20 cellular contexts compared by ENCODE assay signal in the genomic region with DNA sequence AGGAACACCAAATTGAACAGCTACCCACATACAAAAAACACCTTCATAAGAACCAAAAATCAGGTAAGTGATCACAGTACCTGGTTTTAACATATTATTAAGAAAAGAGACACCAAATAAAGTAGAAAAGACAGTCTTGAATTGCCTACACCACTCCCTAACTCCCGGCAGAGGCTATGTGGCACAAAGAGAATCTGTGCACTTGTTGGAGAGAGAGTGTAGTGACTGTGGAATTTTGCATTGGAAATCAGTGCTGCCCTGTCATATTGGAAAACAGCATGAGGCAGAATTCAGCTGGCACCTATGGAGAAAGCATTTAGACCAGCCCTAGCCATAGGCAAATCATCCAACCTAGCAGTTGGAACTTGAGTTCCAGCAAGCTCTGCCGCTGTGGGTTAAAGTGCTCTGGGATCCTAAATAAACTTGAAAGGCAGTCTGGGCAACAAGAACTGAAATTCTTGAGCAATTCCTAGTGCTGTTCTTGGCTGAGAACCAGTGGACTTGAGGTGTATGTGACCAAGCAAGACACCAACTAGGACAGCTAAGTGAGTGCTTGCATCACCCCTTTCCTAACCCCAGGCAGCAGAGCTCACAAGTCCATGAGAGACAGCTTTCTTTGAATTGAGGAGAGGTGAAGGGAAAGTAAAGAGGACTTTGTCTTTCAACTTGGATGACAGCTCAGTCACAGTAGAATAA.
DNase-seq lines count a peak whose midpoint lies in the region; ATAC-seq and TF ChIP-seq lines count a peak whose summit lies in the region.
"Had no signal": no experiment of that assay in that cellular context is flagged by ENCODE, and none has a peak within 500 bp of the region (broad histone marks: within the 10 kb centered on the region; RNA-seq: fewer than 3 reads in every experiment).

No MANE protein-coding gene starts in this region.

- CTCF ChIA-PET in MCF 10A (lab: Yijun Ruan, JAX), result interaction anchor here (1.0 kb wide), 1 partner anchor 295 kb away, joined by 3 read pairs; no protein-coding TSS in a partner anchor
- CTCF ChIA-PET in activated CD4-positive, alpha-beta memory T cell treated with anti-CD3 and anti-CD28 coated beads, Interleukin-2, amount 10 ng/mL, durations not matched to agents 7 days and 5 days (lab: Charles Lee), result no interaction called here

- BruUV-seq in MCF 10A (replicated peaks; lab: Mats Ljungman, UMichigan), result no TSS peak

- H3K4me1 Mint-ChIP-seq in MCF 10A (ENCODE audit: insufficient read depth, unreplicated experiment), result peaks cover 14% of the 10 kb centered on the region
- H3K4me1 Mint-ChIP-seq in activated CD4-positive, alpha-beta memory T cell treated with anti-CD3 and anti-CD28 coated beads, Interleukin-2, amount 10 ng/mL, durations not matched to agents 7 days and 5 days, result no peaks in the 10 kb centered on the region
- H3K4me1 Mint-ChIP-seq: activated naive CD8-positive, alpha-beta T cell treated with anti-CD3 and anti-CD28 coated beads, Interleukin-2, amount 10 ng/mL, durations not matched to agents 7 days and 5 days; CD4-positive, CD25-positive, alpha-beta regulatory T cell; GM23338; mesothelial cell of epicardium; stimulated activated memory B cell treated with anti-CD40 and anti-IgM and Interleukin-4, amounts not matched to agents 10 μg/mL and 1 μg/mL and 100 μg/mL, for 72 hours had no signal

- POLR2A ChIA-PET in MCF 10A (lab: Yijun Ruan, JAX), result interaction anchor here (0.6 to 1.3 kb wide), 4 partner anchors 12 to 983 kb away, joined by 3 to 7 read pairs (median 4); no protein-coding TSS in a partner anchor
- POLR2A ChIA-PET in activated CD4-positive, alpha-beta memory T cell treated with anti-CD3 and anti-CD28 coated beads, Interleukin-2, amount 10 ng/mL, durations not matched to agents 7 days and 5 days (lab: Charles Lee), result no interaction called here

- H3K36me3 ChIP-seq in breast epithelium (no peaks in the 10 kb centered on the region), tibial artery (no peaks in the 10 kb centered on the region)
- H3K36me3 ChIP-seq: tibial nerve had no signal

- no peak overlapping the region for H3K27ac ChIP-seq in breast epithelium
- peak overlapping the region; percentile 49 to 69 for H3K27ac ChIP-seq in tibial artery
- H3K27ac ChIP-seq: foreskin keratinocyte, tibial nerve had no signal

- no peak for TF ChIP-seq POLR2A in breast epithelium (IDR thresholded peaks at IDR 0.05)

- no peak for ATAC-seq in HG02798 (IDR thresholded peaks at IDR 0.05; ENCODE audit: poor library complexity, unreplicated experiment)
- no peak for ATAC-seq in GM18909 (IDR thresholded peaks at IDR 0.05; ENCODE audit: poor library complexity, unreplicated experiment)
- ATAC-seq: effector memory CD8-positive, alpha-beta T cell; foreskin keratinocyte; GM23338; stimulated activated memory B cell treated with anti-CD40 and anti-IgM and Interleukin-4, amounts not matched to agents 10 μg/mL and 1 μg/mL and 100 μg/mL, for 72 hours had no signal

- TF ChIP-seq CTCF in MCF 10A (IDR thresholded peaks at IDR 0.05; ENCODE audit: unreplicated experiment), result no peak
- no peak for TF ChIP-seq CTCF in breast epithelium (IDR thresholded peaks at IDR 0.05)
- TF ChIP-seq CTCF in astrocyte of the spinal cord (IDR thresholded peaks at IDR 0.05; ENCODE audit: low read depth, low read length), result no peak
- no peak for TF ChIP-seq CTCF in tibial artery (IDR thresholded peaks at IDR 0.05)

- peaks cover 0 to 11% of the 10 kb centered on the region in 2 donors for H3K9me3 ChIP-seq in breast epithelium
- no peaks in the 10 kb centered on the region for H3K9me3 ChIP-seq in tibial artery

- intact Hi-C loops in MCF 10A (cut with micrococcal nuclease) (no loop called here), breast epithelium (cut with DNase I; ENCODE audit: low total_unique reads) (no loop called here), tibial artery (cut with DNase I; ENCODE audit: low total_unique reads) (no loop called here)

- H3K27me3 ChIP-seq in breast epithelium, result no peaks in the 10 kb centered on the region
- no peaks in the 10 kb centered on the region for H3K27me3 ChIP-seq in tibial artery
- H3K27me3 ChIP-seq: foreskin keratinocyte, tibial nerve had no signal

- H3K4me3 Mint-ChIP-seq in MCF 10A (ENCODE audit: unreplicated experiment), result no peak overlapping the region
- H3K4me3 Mint-ChIP-seq in activated CD4-positive, alpha-beta memory T cell treated with anti-CD3 and anti-CD28 coated beads, Interleukin-2, amount 10 ng/mL, durations not matched to agents 7 days and 5 days, result no peak overlapping the region
- H3K4me3 Mint-ChIP-seq: activated naive CD8-positive, alpha-beta T cell treated with anti-CD3 and anti-CD28 coated beads, Interleukin-2, amount 10 ng/mL, durations not matched to agents 7 days and 5 days; effector memory CD8-positive, alpha-beta T cell; GM23338; mesothelial cell of epicardium; stimulated activated memory B cell treated with anti-CD40 and anti-IgM and Interleukin-4, amounts not matched to agents 10 μg/mL and 1 μg/mL and 100 μg/mL, for 72 hours had no signal

- H3K27me3 Mint-ChIP-seq in MCF 10A (ENCODE audit: insufficient read depth, unreplicated experiment), result no peaks in the 10 kb centered on the region
- H3K27me3 Mint-ChIP-seq in activated CD4-positive, alpha-beta memory T cell treated with anti-CD3 and anti-CD28 coated beads, Interleukin-2, amount 10 ng/mL, durations not matched to agents 7 days and 5 days, result no peaks in the 10 kb centered on the region
- H3K27me3 Mint-ChIP-seq: activated naive CD8-positive, alpha-beta T cell treated with anti-CD3 and anti-CD28 coated beads, Interleukin-2, amount 10 ng/mL, durations not matched to agents 7 days and 5 days; CD4-positive, CD25-positive, alpha-beta regulatory T cell; effector memory CD8-positive, alpha-beta T cell; stimulated activated memory B cell treated with anti-CD40 and anti-IgM and Interleukin-4, amounts not matched to agents 10 μg/mL and 1 μg/mL and 100 μg/mL, for 72 hours had no signal

- H3K27ac Mint-ChIP-seq in MCF 10A (ENCODE audit: low read depth, unreplicated experiment), result peak overlapping the region; percentile 2
- H3K27ac Mint-ChIP-seq in activated CD4-positive, alpha-beta memory T cell treated with anti-CD3 and anti-CD28 coated beads, Interleukin-2, amount 10 ng/mL, durations not matched to agents 7 days and 5 days, result no peak overlapping the region
- H3K27ac Mint-ChIP-seq: activated naive CD8-positive, alpha-beta T cell treated with anti-CD3 and anti-CD28 coated beads, Interleukin-2, amount 10 ng/mL, durations not matched to agents 7 days and 5 days; CD4-positive, CD25-positive, alpha-beta regulatory T cell; effector memory CD8-positive, alpha-beta T cell; GM23338; mesothelial cell of epicardium; stimulated activated memory B cell treated with anti-CD40 and anti-IgM and Interleukin-4, amounts not matched to agents 10 μg/mL and 1 μg/mL and 100 μg/mL, for 72 hours had no signal

- no peaks in the 10 kb centered on the region for H3K36me3 Mint-ChIP-seq in MCF 10A (ENCODE audit: insufficient read depth, unreplicated experiment)
- no peaks in the 10 kb centered on the region for H3K36me3 Mint-ChIP-seq in activated CD4-positive, alpha-beta memory T cell treated with anti-CD3 and anti-CD28 coated beads, Interleukin-2, amount 10 ng/mL, durations not matched to agents 7 days and 5 days (ENCODE audit: low read depth)
- H3K36me3 Mint-ChIP-seq: activated naive CD8-positive, alpha-beta T cell treated with anti-CD3 and anti-CD28 coated beads, Interleukin-2, amount 10 ng/mL, durations not matched to agents 7 days and 5 days; CD4-positive, CD25-positive, alpha-beta regulatory T cell; mesothelial cell of epicardium had no signal

- H3K4me1 ChIP-seq in breast epithelium (no peaks in the 10 kb centered on the region), tibial artery (peaks cover 8 to 23% (median 13%) of the 10 kb centered on the region in 4 donors)
- H3K4me1 ChIP-seq: foreskin keratinocyte had no signal

- in situ Hi-C loops in astrocyte of the spinal cord (cut with HindIII; ENCODE audit: low sequenced_read_pairs), result no loop called here

- peak; percentile 89 for DNase-seq in MCF 10A (ENCODE audit: unreplicated experiment)
- DNase-seq in breast epithelium (ENCODE audit: low spot score in 2 of 2), result no peak
- DNase-seq in astrocyte of the spinal cord (ENCODE audit: low read depth, low spot score), result peak; percentile 7
- DNase-seq in kidney tubule cell (ENCODE audit: low spot score), result peak; percentile 9
- DNase-seq in tibial artery, result peak; percentile 27 to 68
- DNase-seq in activated CD4-positive, alpha-beta memory T cell treated with anti-CD3 and anti-CD28 coated beads, Interleukin-2, amount 10 ng/mL, durations not matched to agents 7 days and 5 days, result no peak
- DNase-seq: activated naive CD8-positive, alpha-beta T cell treated with anti-CD3 and anti-CD28 coated beads, Interleukin-2, amount 10 ng/mL, durations not matched to agents 7 days and 5 days; CD4-positive, CD25-positive, alpha-beta regulatory T cell; effector memory CD8-positive, alpha-beta T cell; kidney glomerular epithelial cell; NCI-H1930; SHP77; stimulated activated CD4-positive, alpha-beta T cell treated with anti-CD3 and anti-CD28 coated beads, Interleukin-15, amount 100 ng/mL, for 24 hours had no signal

- peaks cover 9% of the 10 kb centered on the region for H3K9me3 Mint-ChIP-seq in MCF 10A (ENCODE audit: unreplicated experiment)
- H3K9me3 Mint-ChIP-seq in activated CD4-positive, alpha-beta memory T cell treated with anti-CD3 and anti-CD28 coated beads, Interleukin-2, amount 10 ng/mL, durations not matched to agents 7 days and 5 days, result no peaks in the 10 kb centered on the region

- H3K4me3 ChIP-seq in breast epithelium (no peak overlapping the region), astrocyte of the spinal cord (ENCODE audit: low read depth, low read length) (no peak overlapping the region), tibial artery (no peak overlapping the region)
- H3K4me3 ChIP-seq: GM23338, tibial nerve had no signal

Comparison
In these comparisons a context has a peak if more than half of its experiments do, and no peak if none do; other contexts are left out.
1. DNase-seq: peak in MCF 10A (single experiment), astrocyte of the spinal cord (single experiment), kidney tubule cell (single experiment) and tibial artery (2 of 2); none in breast epithelium (0 of 2) and activated CD4-positive, alpha-beta memory T cell treated with anti-CD3 and anti-CD28 coated beads, Interleukin-2, amount 10 ng/mL, durations not matched to agents 7 days and 5 days (single experiment).
2. H3K27ac ChIP-seq: peak in tibial artery (2 of 2); none in breast epithelium (0 of 2).